6 cellular contexts compared by ENCODE assay signal in genomic region chr19:49490287-49491029, GRCh38.
DNase-seq lines count a peak whose midpoint lies in the region; ATAC-seq and TF ChIP-seq lines count a peak whose summit lies in the region.
"Had no signal": no experiment of that assay in that cellular context is flagged by ENCODE, and none has a peak within 500 bp of the region (broad histone marks: within the 10 kb centered on the region; RNA-seq: fewer than 3 reads in every experiment).

No MANE protein-coding gene starts in this region.

- DNase-seq in GM12865 (ENCODE audit: low read depth) (peak; percentile 46), coronary artery (ENCODE audit: low spot score) (no peak), COLO668 (lab: John Stamatoyannopoulos, UW; ENCODE audit: unreplicated experiment) (no peak)
- DNase-seq: nucleus accumbens, Right ventricle myocardium superior had no signal

- H3K4me3 ChIP-seq in GM12865 (ENCODE audit: low read depth, low read length): peak overlapping the region; percentile 73
- H3K4me3 ChIP-seq in coronary artery: peak overlapping the region; percentile 97

- TF ChIP-seq CTCF in GM12865 (IDR thresholded peaks at IDR 0.05; ENCODE audit: insufficient read depth, low read depth, low read length, missing control alignments): no peak
- TF ChIP-seq CTCF in coronary artery (IDR thresholded peaks at IDR 0.05): no peak

- H3K27ac ChIP-seq in coronary artery: peak overlapping the region in 1 of 2 donors; percentile 96

- ATAC-seq in GM21619 (IDR thresholded peaks at IDR 0.05; ENCODE audit: unreplicated experiment): no peak
